ENCODE assay signal across 8 cellular contexts in genomic region chr4:24583451-24584174, GRCh38.
A peak's percentile ranks its signal among the peaks of the same experiment; 100 is the strongest.
DNase-seq lines count a peak whose midpoint lies in the region; ATAC-seq and TF ChIP-seq lines count a peak whose summit lies in the region.

No MANE protein-coding gene starts in this region.

- in situ Hi-C loops in ACHN (cut with HindIII; ENCODE audit: low pct_ligation_motif_present, low pct_unique_long_range_greater_than_20kb, low sequenced_read_pairs), result no loop called here

- TF ChIP-seq CTCF in choroid plexus epithelial cell (conservative IDR thresholded peaks at IDR 0.05; ENCODE audit: low read depth, low read length), result no peak

- DNase-seq in ACHN, result peak; percentile 59
- DNase-seq in NCI-H345 treated with DMSO at 0.1 percent for 48 hours (lab: John Stamatoyannopoulos, UW; ENCODE audit: unreplicated experiment), result peak; percentile 20
- peak; percentile 25 for DNase-seq in activated CD4-positive, CD25-positive, alpha-beta regulatory T cell treated with anti-CD3 and anti-CD28 coated beads, Interleukin-2, amount 50 U/mL, for 16 hours (ENCODE audit: low read depth, low spot score)
- DNase-seq in choroid plexus epithelial cell (ENCODE audit: low read depth), result peak; percentile 55
- DNase-seq in stimulated activated CD4-positive, alpha-beta T cell treated with anti-CD3 and anti-CD28 coated beads, Interleukin-1b, Interleukin-23, amount 100 ng/mL, for 48 hours, result peak; percentile 54

- H3K4me3 ChIP-seq in choroid plexus epithelial cell (ENCODE audit: low read depth, low read length), result peak overlapping the region; percentile 97

- H3K27me3 ChIP-seq in layer of hippocampus (ENCODE audit: control insufficient read depth, insufficient read depth, low read length), result no peaks in the 10 kb centered on the region

- ATAC-seq in GM18909 (IDR thresholded peaks at IDR 0.05; ENCODE audit: poor library complexity, unreplicated experiment) (peak; percentile 37), HG03196 (IDR thresholded peaks at IDR 0.05; ENCODE audit: unreplicated experiment) (peak; percentile 29)

- H3K27ac ChIP-seq in layer of hippocampus (ENCODE audit: low read depth, low read length), result peak overlapping the region; percentile 90

Comparison
In these comparisons a context has a peak if more than half of its experiments do, and no peak if none do; other contexts are left out.
1. Peak in every context shown above with its lines: DNase-seq, ATAC-seq, H3K4me3 ChIP-seq and H3K27ac ChIP-seq.